Comparison of ENCODE assay signal across 16 cellular contexts in the genomic region with DNA sequence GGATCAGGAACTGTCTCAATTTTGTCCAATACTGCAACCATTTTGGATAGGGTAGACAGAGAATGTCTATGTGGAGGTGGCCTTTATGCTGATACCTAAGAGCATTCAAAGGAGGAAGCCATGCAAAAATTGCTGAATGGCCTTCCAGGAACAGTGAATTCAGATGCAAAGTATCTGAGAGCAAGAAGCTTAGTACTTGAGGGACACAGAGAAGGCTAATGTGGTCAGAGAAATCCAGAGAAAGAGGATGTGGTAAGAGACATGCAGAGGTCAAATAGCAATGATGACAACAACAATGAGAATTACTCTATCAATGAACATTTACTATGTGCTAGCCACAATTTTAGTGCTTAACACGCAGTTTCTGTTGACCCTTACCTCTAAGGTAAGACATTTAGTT.
DNase-seq lines count a peak whose midpoint lies in the region; ATAC-seq lines count a peak whose summit lies in the region.
"Had no signal": no experiment of that assay in that cellular context is flagged by ENCODE, and none has a peak within 500 bp of the region (broad histone marks: within the 10 kb centered on the region; RNA-seq: fewer than 3 reads in every experiment).

No MANE protein-coding gene starts in this region.

- no peak overlapping the region for H3K4me2 ChIP-seq in mesenchymal stem cell (ENCODE audit: low read length, poor library complexity, severe bottlenecking)

- peak; percentile 67 for ATAC-seq in GM21619 (IDR thresholded peaks at IDR 0.05; ENCODE audit: unreplicated experiment)
- ATAC-seq in HG03439 (IDR thresholded peaks at IDR 0.05; ENCODE audit: unreplicated experiment), result peak; percentile 71
- no peak for ATAC-seq in HG02678 (IDR thresholded peaks at IDR 0.05; ENCODE audit: unreplicated experiment)
- ATAC-seq: activated CD8-positive, alpha-beta T cell treated with anti-CD3 and anti-CD28 coated beads, Interleukin-2, amount 10 ng/mL, durations not matched to agents 7 days and 5 days; gastroesophageal sphincter; mucosa of descending colon; Panc1 had no signal

- H3K36me3 ChIP-seq in mesenchymal stem cell (ENCODE audit: control insufficient read depth in 1 of 2, insufficient read depth in 2 of 2, low read depth in 1 of 2, low read length in 2 of 2), result no peaks in the 10 kb centered on the region
- H3K36me3 ChIP-seq: BLaER1 treated with 17β-estradiol and CSF1 and Interleukin-3, amounts not matched to agents 10 nM and 100 nM; gastroesophageal sphincter; thoracic aorta had no signal

- H3K27me3 ChIP-seq in mesenchymal stem cell (ENCODE audit: control insufficient read depth in 1 of 2, insufficient read depth in 1 of 2, low read length in 2 of 2), result no peaks in the 10 kb centered on the region
- H3K27me3 ChIP-seq: gastroesophageal sphincter had no signal

- H4K8ac ChIP-seq in mesenchymal stem cell (ENCODE audit: low read length), result no peak overlapping the region

- no peaks in the 10 kb centered on the region for H3K4me1 ChIP-seq in mesenchymal stem cell (ENCODE audit: control insufficient read depth, insufficient read depth, low read depth, low read length)
- H3K4me1 ChIP-seq: gastroesophageal sphincter had no signal

- no peak overlapping the region for H2BK15ac ChIP-seq in mesenchymal stem cell (ENCODE audit: low read depth, poor library complexity, severe bottlenecking)

- no peak overlapping the region for H3K4me3 ChIP-seq in mesenchymal stem cell (ENCODE audit: insufficient read depth in 1 of 2, low read depth in 1 of 2, low read length in 2 of 2)
- H3K4me3 ChIP-seq: BLaER1 treated with 17β-estradiol and CSF1 and Interleukin-3, amounts not matched to agents 10 nM and 100 nM; gastroesophageal sphincter; mucosa of descending colon; thoracic aorta had no signal

- H3K27ac ChIP-seq in mesenchymal stem cell (ENCODE audit: low read length, poor library complexity, severe bottlenecking), result no peak overlapping the region
- H3K27ac ChIP-seq: BLaER1 treated with 17β-estradiol and CSF1 and Interleukin-3, amounts not matched to agents 10 nM and 100 nM; gastroesophageal sphincter; thoracic aorta had no signal

- no peaks in the 10 kb centered on the region for H3K79me1 ChIP-seq in mesenchymal stem cell (replicated peaks; ENCODE audit: low read length, poor library complexity, severe bottlenecking)

- H3K18ac ChIP-seq in mesenchymal stem cell (ENCODE audit: low read depth in 1 of 2, low read length in 2 of 2), result no peak overlapping the region

- no peak overlapping the region for H2BK120ac ChIP-seq in mesenchymal stem cell (ENCODE audit: low read depth, low read length)

- no peak overlapping the region for H3K14ac ChIP-seq in mesenchymal stem cell (ENCODE audit: low read length in 2 of 2)

- H3K4ac ChIP-seq in mesenchymal stem cell (ENCODE audit: low read depth in 1 of 2, low read length in 2 of 2), result no peak overlapping the region

- H2BK5ac ChIP-seq in mesenchymal stem cell (ENCODE audit: low read depth, low read length, poor library complexity, severe bottlenecking), result no peak overlapping the region

- H4K91ac ChIP-seq in mesenchymal stem cell (ENCODE audit: low read length), result no peak overlapping the region

- H2AFZ ChIP-seq in mesenchymal stem cell (ENCODE audit: low read depth, low read length), result no peak overlapping the region

- H2AK5ac ChIP-seq in mesenchymal stem cell (ENCODE audit: low read length, severe bottlenecking), result no peak overlapping the region

- H3K9me3 ChIP-seq in mesenchymal stem cell (ENCODE audit: control insufficient read depth, low read length), result peaks cover 3% of the 10 kb centered on the region
- H3K9me3 ChIP-seq: BLaER1 treated with 17β-estradiol and CSF1 and Interleukin-3, amounts not matched to agents 10 nM and 100 nM; gastroesophageal sphincter; mucosa of descending colon; thoracic aorta had no signal

- no CpG with 5 or more reads among the region's 1 CpG for WGBS in mesenchymal stem cell

- DNase-seq in RPMI8226 (peak; percentile 2), mesenchymal stem cell (peak; percentile 45), activated gamma-delta T cell (lab: John Stamatoyannopoulos, UW) (no peak), NCI-H748 (lab: John Stamatoyannopoulos, UW; ENCODE audit: unreplicated experiment) (no peak), NCI-H2196 treated with DMSO at 0.1 percent for 48 hours (lab: John Stamatoyannopoulos, UW; ENCODE audit: unreplicated experiment) (no peak)
- DNase-seq: activated CD8-positive, alpha-beta T cell treated with anti-CD3 and anti-CD28 coated beads, Interleukin-2, amount 10 ng/mL, durations not matched to agents 7 days and 5 days; activated effector memory CD4-positive, alpha-beta T cell treated with Interleukin-2 at 50 U/mL for 16 hours; DMS79 treated with DMSO at 0.1 percent for 48 hours; mucosa of descending colon had no signal

- H3K23ac ChIP-seq in mesenchymal stem cell (ENCODE audit: low read length in 2 of 2), result no peak overlapping the region

- H2BK12ac ChIP-seq in mesenchymal stem cell (ENCODE audit: low read length in 2 of 2), result no peak overlapping the region

- no peak overlapping the region for H3K9ac ChIP-seq in mesenchymal stem cell (ENCODE audit: low read length)
- H3K9ac ChIP-seq: BLaER1 treated with 17β-estradiol and CSF1 and Interleukin-3, amounts not matched to agents 10 nM and 100 nM had no signal

Comparison
In these comparisons a context has a peak if more than half of its experiments do, and no peak if none do; other contexts are left out.
1. DNase-seq: peak in RPMI8226 (single experiment) and mesenchymal stem cell (single experiment); none in activated gamma-delta T cell (single experiment), NCI-H748 (single experiment) and NCI-H2196 treated with DMSO at 0.1 percent for 48 hours (single experiment).